In the genomic region with DNA sequence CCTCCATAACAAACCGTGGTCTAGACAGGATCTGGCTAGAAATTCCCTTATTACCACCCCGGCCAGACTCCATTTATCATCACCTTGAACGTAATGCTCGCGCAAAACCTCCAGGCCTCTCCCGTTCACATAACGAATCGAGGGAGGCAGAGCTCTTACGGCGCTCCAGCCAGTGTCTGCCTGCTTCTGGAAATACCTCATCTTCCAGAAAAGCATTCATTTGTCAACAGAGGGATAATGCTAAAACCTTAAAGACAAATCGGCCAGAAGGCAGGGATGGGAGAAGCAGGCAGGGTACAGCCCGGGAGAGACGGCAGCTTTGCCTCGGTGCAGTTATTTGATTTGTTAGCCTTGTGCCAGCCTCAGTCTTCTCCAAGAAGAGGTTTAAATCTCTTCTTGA, we compare ENCODE assay signal across 25 cellular contexts.
DNase-seq lines count a peak whose midpoint lies in the region; FAIRE-seq and TF ChIP-seq lines count a peak whose summit lies in the region.
"Had no signal": no experiment of that assay in that cellular context is flagged by ENCODE, and none has a peak within 500 bp of the region (broad histone marks: within the 10 kb centered on the region; RNA-seq: fewer than 3 reads in every experiment).

No MANE protein-coding gene starts in this region.

- H3K36me3 Mint-ChIP-seq in nephron progenitor cell (ENCODE audit: low read depth) (peaks cover 5% of the 10 kb centered on the region), type B pancreatic cell (peaks cover 4% of the 10 kb centered on the region)
- H3K36me3 Mint-ChIP-seq: CD8-positive, alpha-beta T cell had no signal

- H3K9me3 Mint-ChIP-seq in nephron progenitor cell (peaks cover 19% of the 10 kb centered on the region), type B pancreatic cell (no peaks in the 10 kb centered on the region)
- H3K9me3 Mint-ChIP-seq: CD8-positive, alpha-beta T cell had no signal

- FAIRE-seq in GM19239 (lab: Jason Lieb, UNC): no peak
- FAIRE-seq: GM12878, H1 had no signal

- peak overlapping the region; percentile 5 for H3K27ac Mint-ChIP-seq in nephron progenitor cell
- H3K27ac Mint-ChIP-seq in type B pancreatic cell: no peak overlapping the region
- H3K27ac Mint-ChIP-seq: B cell; CD8-positive, alpha-beta T cell; IgD-negative memory B cell had no signal

- peak overlapping the region; percentile 13 for H3K4me3 Mint-ChIP-seq in nephron progenitor cell
- H3K4me3 Mint-ChIP-seq in type B pancreatic cell: peak overlapping the region; percentile 68
- H3K4me3 Mint-ChIP-seq: B cell; CD8-positive, alpha-beta T cell; IgD-negative memory B cell had no signal

- no peak for TF ChIP-seq CTCF in nephron progenitor cell (IDR thresholded peaks at IDR 0.05)
- no peak for TF ChIP-seq CTCF in type B pancreatic cell (conservative IDR thresholded peaks at IDR 0.05)

- DNase-seq in SK-N-DZ (ENCODE audit: low spot score) (peak; percentile 47), ecto neural progenitor cell (ENCODE audit: low spot score) (peak; percentile 23), nephron progenitor cell (no peak), type B pancreatic cell (ENCODE audit: extremely low spot score, unreplicated experiment) (no peak), GM19239 (ENCODE audit: insufficient read length, low spot score) (no peak), glomerular visceral epithelial cell (ENCODE audit: extremely low spot score) (no peak), nucleus accumbens (lab: John Stamatoyannopoulos, UW) (no peak), kidney glomerular epithelial cell (lab: John Stamatoyannopoulos, UW) (no peak)
- DNase-seq: CD8-positive, alpha-beta T cell; DMS 273 treated with DMSO at 0.1 percent for 48 hours; DMS79; EL; GDM1; NCI-H1092; NCI-H1417 treated with DMSO at 0.1 percent for 48 hours; NCI-H1694 treated with DMSO at 0.1 percent for 48 hours; NCI-H2081; NCI-H2171; NCI-H345; NCI-H510A treated with DMSO at 0.1 percent for 48 hours; PC-3 had no signal

- H3K4me1 Mint-ChIP-seq in nephron progenitor cell (peaks cover 70% of the 10 kb centered on the region), type B pancreatic cell (ENCODE audit: unreplicated experiment) (peaks cover 30% of the 10 kb centered on the region)

- H3K27me3 Mint-ChIP-seq in nephron progenitor cell (ENCODE audit: low read depth, poor library complexity) (peaks cover 9% of the 10 kb centered on the region), type B pancreatic cell (peaks cover 6% of the 10 kb centered on the region)
- H3K27me3 Mint-ChIP-seq: B cell, IgD-negative memory B cell had no signal

Comparison
In these comparisons a context has a peak if more than half of its experiments do, and no peak if none do; other contexts are left out.
1. DNase-seq: peak in SK-N-DZ (single experiment) and ecto neural progenitor cell (single experiment); none in nephron progenitor cell (single experiment), type B pancreatic cell (single experiment), GM19239 (single experiment), glomerular visceral epithelial cell (single experiment), nucleus accumbens (0 of 56) and kidney glomerular epithelial cell (single experiment).